Comparison of ENCODE assay signal across 20 cellular contexts in genomic region chr2:5530022-5530696, GRCh38.
DNase-seq lines count a peak whose midpoint lies in the region; ATAC-seq lines count a peak whose summit lies in the region.
"Had no signal": no experiment of that assay in that cellular context is flagged by ENCODE, and none has a peak within 500 bp of the region (broad histone marks: within the 10 kb centered on the region; RNA-seq: fewer than 3 reads in every experiment).

No MANE protein-coding gene starts in this region.

- H3K36me3 Mint-ChIP-seq in effector memory CD8-positive, alpha-beta T cell (ENCODE audit: insufficient read depth), result no peaks in the 10 kb centered on the region
- H3K36me3 Mint-ChIP-seq: CD4-positive, CD25-positive, alpha-beta regulatory T cell had no signal

- H3K9me3 Mint-ChIP-seq in effector memory CD8-positive, alpha-beta T cell, result peaks cover 12 to 25% of the 10 kb centered on the region in 2 donors

- ATAC-seq in effector memory CD8-positive, alpha-beta T cell (replicated peaks), result no peak
- no peak for ATAC-seq in HG03097 (IDR thresholded peaks at IDR 0.05; ENCODE audit: low FRiP score, unreplicated experiment)
- no peak for ATAC-seq in GM19328 (IDR thresholded peaks at IDR 0.05; ENCODE audit: unreplicated experiment)
- ATAC-seq: PC-3 had no signal

- no peak overlapping the region for H3K4me3 Mint-ChIP-seq in effector memory CD8-positive, alpha-beta T cell
- H3K4me3 Mint-ChIP-seq: CD4-positive, CD25-positive, alpha-beta regulatory T cell had no signal

- no peak overlapping the region for H3K27ac Mint-ChIP-seq in effector memory CD8-positive, alpha-beta T cell
- H3K27ac Mint-ChIP-seq: CD4-positive, CD25-positive, alpha-beta regulatory T cell had no signal

- H3K4me1 Mint-ChIP-seq in effector memory CD8-positive, alpha-beta T cell (ENCODE audit: low read depth in 2 of 2), result no peaks in the 10 kb centered on the region
- H3K4me1 Mint-ChIP-seq: CD4-positive, CD25-positive, alpha-beta regulatory T cell had no signal

- H3K27me3 Mint-ChIP-seq in effector memory CD8-positive, alpha-beta T cell, result no peaks in the 10 kb centered on the region
- H3K27me3 Mint-ChIP-seq: CD4-positive, CD25-positive, alpha-beta regulatory T cell had no signal

- DNase-seq in NCI-H2171 treated with DMSO at 0.1 percent for 48 hours (lab: John Stamatoyannopoulos, UW) (peak; percentile 95), SK-N-DZ (ENCODE audit: low spot score) (peak; percentile 67), myocyte (ENCODE audit: low read depth) (peak; percentile 38), T-helper 1 cell (no peak)
- no peak for DNase-seq in effector memory CD8-positive, alpha-beta T cell
- DNase-seq: Caco-2; CD4-positive, CD25-positive, alpha-beta regulatory T cell; DMS153; GOT3; HCEC 1CT; IMR-90; MV-4-11; NCI-H187; NCI-H2107; NCI-H2227 treated with DMSO at 0.1 percent for 48 hours; NCI-H510A; PC-3; Right ventricle myocardium superior had no signal

Comparison
In these comparisons a context has a peak if more than half of its experiments do, and no peak if none do; other contexts are left out.
1. DNase-seq: peak in NCI-H2171 treated with DMSO at 0.1 percent for 48 hours (single experiment), SK-N-DZ (single experiment) and myocyte (single experiment); none in effector memory CD8-positive, alpha-beta T cell (0 of 3) and T-helper 1 cell (0 of 5).